In genomic region chr10:104308439-104308903, GRCh38 we compare ENCODE assay signal across 10 cellular contexts. TPM values are rescaled to one million over a fixed set of nuclear protein-coding genes. Genes with fewer than 3 reads are reported as not detected.
DNase-seq lines count a peak whose midpoint lies in the region; ATAC-seq, FAIRE-seq and TF ChIP-seq lines count a peak whose summit lies in the region.
"Had no signal": no experiment of that assay in that cellular context is flagged by ENCODE, and none has a peak within 500 bp of the region (broad histone marks: within the 10 kb centered on the region; RNA-seq: fewer than 3 reads in every experiment).

No MANE protein-coding gene starts in this region.

- H3K27me3 Mint-ChIP-seq in endothelial cell (ENCODE audit: unreplicated experiment): peaks cover 5% of the 10 kb centered on the region

- H3K9me3 Mint-ChIP-seq in endothelial cell (ENCODE audit: unreplicated experiment): no peaks in the 10 kb centered on the region

- H3K36me3 Mint-ChIP-seq in endothelial cell (ENCODE audit: low read depth, unreplicated experiment): peaks cover 6% of the 10 kb centered on the region

- TF ChIP-seq CTCF in endothelial cell (IDR thresholded peaks at IDR 0.05; ENCODE audit: unreplicated experiment): no peak

- no peak overlapping the region for H3K27ac Mint-ChIP-seq in endothelial cell (ENCODE audit: unreplicated experiment)

- peak overlapping the region; percentile 32 for H3K4me3 Mint-ChIP-seq in endothelial cell (ENCODE audit: unreplicated experiment)

- no peak for DNase-seq in GM18507 (ENCODE audit: extremely low spot score, insufficient read length, low read depth)
- DNase-seq in endothelial cell (ENCODE audit: low spot score): no peak
- DNase-seq in NCI-H187 treated with DMSO at 0.1 percent for 48 hours (lab: John Stamatoyannopoulos, UW): no peak
- no peak for DNase-seq in NCI-H446 treated with DMSO at 0.1 percent for 48 hours (lab: John Stamatoyannopoulos, UW)
- DNase-seq in HuH-7.5 (ENCODE audit: low spot score): no peak
- no peak for DNase-seq in iPS-NIHi7 (ENCODE audit: extremely low spot score)
- DNase-seq: head of caudate nucleus, NCI-H2227 treated with DMSO at 0.1 percent for 48 hours had no signal

- FAIRE-seq in GM18507 (lab: Jason Lieb, UNC): peak; percentile 82

- ATAC-seq in GM19468 (IDR thresholded peaks at IDR 0.05; ENCODE audit: extremely low read depth, unreplicated experiment) (peak; percentile 81), HG03196 (IDR thresholded peaks at IDR 0.05; ENCODE audit: unreplicated experiment) (peak; percentile 70)

- H3K4me1 Mint-ChIP-seq in endothelial cell (ENCODE audit: unreplicated experiment): peaks cover 7% of the 10 kb centered on the region

RNA-seq across cellular contexts. Expression of gene ITPRIP, which starts 29.8 kb away (rescaled TPM):
- total RNA-seq in endothelial cell (ENCODE audit: unreplicated experiment): 16.3 TPM

RNA-seq across cellular contexts. Expression of gene GSTO2, which starts 39.5 kb away (rescaled TPM):
- total RNA-seq in endothelial cell (ENCODE audit: unreplicated experiment): 5.9 TPM

RNA-seq across cellular contexts. Expression of gene CFAP58, which starts 45.2 kb away (rescaled TPM):
- total RNA-seq in endothelial cell (ENCODE audit: unreplicated experiment): 0.28 TPM

RNA-seq across cellular contexts. Expression of gene GSTO1, which starts 53.8 kb away (rescaled TPM):
- total RNA-seq in endothelial cell (ENCODE audit: unreplicated experiment): 121 TPM
